Comparison of ENCODE assay signal across 12 cellular contexts in the genomic region with DNA sequence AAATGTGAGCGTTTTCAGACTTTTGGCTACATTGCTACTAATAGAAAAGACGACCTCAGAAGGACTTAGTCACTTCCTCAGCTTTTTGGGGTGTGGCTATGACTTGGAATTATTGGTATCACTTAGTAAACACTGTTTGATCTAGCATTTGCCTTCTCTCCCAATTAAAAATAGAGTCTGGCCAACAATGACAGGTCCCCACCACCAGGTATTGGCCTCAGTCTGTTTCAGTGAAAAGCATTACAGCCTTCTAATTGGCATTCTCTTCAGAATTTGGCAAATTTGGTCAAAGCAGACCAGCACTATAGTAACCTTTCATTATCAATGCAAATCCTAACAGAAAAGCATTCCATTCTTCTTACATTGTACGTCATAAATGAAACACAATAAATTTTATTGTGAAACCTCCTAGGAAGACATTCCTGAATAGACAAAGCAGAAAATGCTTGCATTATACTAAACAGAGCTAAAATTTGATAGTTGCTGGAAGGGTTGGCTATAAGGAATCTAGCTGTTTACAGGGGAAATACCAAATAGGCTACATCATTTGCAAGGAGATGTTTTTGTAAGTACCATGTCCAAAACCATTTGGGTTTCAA.
DNase-seq lines count a peak whose midpoint lies in the region; ATAC-seq and TF ChIP-seq lines count a peak whose summit lies in the region.
"Had no signal": no experiment of that assay in that cellular context is flagged by ENCODE, and none has a peak within 500 bp of the region (broad histone marks: within the 10 kb centered on the region; RNA-seq: fewer than 3 reads in every experiment).

No MANE protein-coding gene starts in this region.

- H2AFZ ChIP-seq in neuron (ENCODE audit: low read depth, low read length): peak overlapping the region; percentile 29

- CTCF ChIA-PET in BJ (lab: Yijun Ruan, JAX): interaction anchor here (1.1 to 2.8 kb wide), 6 partner anchors 28 to 611 kb away, joined by 3 to 12 read pairs (median 5); no protein-coding TSS in a partner anchor

- no peak for TF ChIP-seq CTCF in BJ (IDR thresholded peaks at IDR 0.05; ENCODE audit: insufficient read depth, low read depth, low read length)
- TF ChIP-seq CTCF in cardiac fibroblast (IDR thresholded peaks at IDR 0.05; ENCODE audit: low read depth, low read length): no peak

- peak overlapping the region; percentile 21 for H3K4me3 ChIP-seq in BJ (ENCODE audit: low read depth, low read length)
- peak overlapping the region in 1 of 2 donors; percentile 24 for H3K4me3 ChIP-seq in cardiac fibroblast (replicated peaks in 1 of 2; ENCODE audit: low read depth in 2 of 2, low read length in 2 of 2)
- no peak overlapping the region for H3K4me3 ChIP-seq in neuron (ENCODE audit: low read length)

- POLR2A ChIA-PET in BJ (lab: Charles Lee): interaction anchor here (0.6 to 1.1 kb wide), 3 partner anchors 242 to 800 kb away, joined by 3 to 4 read pairs (median 3); no protein-coding TSS in a partner anchor

- no peaks in the 10 kb centered on the region for H3K36me3 ChIP-seq in BJ (ENCODE audit: control insufficient read depth, insufficient read depth, low read length)
- no peaks in the 10 kb centered on the region for H3K36me3 ChIP-seq in neuron (ENCODE audit: insufficient read depth, low read length)
- H3K36me3 ChIP-seq: neutrophil had no signal

- peaks cover 3% of the 10 kb centered on the region for H3K9me3 ChIP-seq in neuron (ENCODE audit: low read length)
- H3K9me3 ChIP-seq: neutrophil had no signal

- H3K4me1 ChIP-seq in neuron (ENCODE audit: insufficient read depth, low read length): peaks cover 27% of the 10 kb centered on the region

- DNase-seq in BJ (ENCODE audit: low read depth) (peak; percentile 99), M059J (ENCODE audit: low read depth) (peak; percentile 83), cardiac fibroblast (ENCODE audit: low read depth in 2 of 2) (peak; percentile 95), NCI-H1436 (lab: John Stamatoyannopoulos, UW) (no peak), NCI-H1436 treated with DMSO at 0.1 percent for 48 hours (lab: John Stamatoyannopoulos, UW) (no peak)
- DNase-seq: activated T-cell treated with anti-CD3 and anti-CD28 coated beads, Interleukin-2, amount 50 U/mL, for 4 hours; DND-41 had no signal

- ATAC-seq in HG03135 (IDR thresholded peaks at IDR 0.05; ENCODE audit: unreplicated experiment) (no peak), HG03565 (IDR thresholded peaks at IDR 0.05; ENCODE audit: unreplicated experiment) (no peak)
- ATAC-seq: activated T-cell treated with anti-CD3 and anti-CD28 coated beads, Interleukin-2, amount 50 U/mL, for 4 hours; stimulated activated effector memory CD8-positive, alpha-beta T cell treated with anti-CD3 and anti-CD28 coated beads, Interleukin-12 subunit alpha, Interleukin-12 subunit beta, amount 100 ng/mL, for 72 hours had no signal

- no peaks in the 10 kb centered on the region for H3K27me3 ChIP-seq in BJ (ENCODE audit: control insufficient read depth, insufficient read depth, low read length)
- no peaks in the 10 kb centered on the region for H3K27me3 ChIP-seq in neuron (ENCODE audit: insufficient read depth, low read length)
- H3K27me3 ChIP-seq: neutrophil had no signal

Comparison
In these comparisons a context has a peak if more than half of its experiments do, and no peak if none do; other contexts are left out.
1. DNase-seq: peak in BJ (single experiment), M059J (single experiment) and cardiac fibroblast (2 of 2); none in NCI-H1436 (single experiment) and NCI-H1436 treated with DMSO at 0.1 percent for 48 hours (single experiment).